In the genomic region with DNA sequence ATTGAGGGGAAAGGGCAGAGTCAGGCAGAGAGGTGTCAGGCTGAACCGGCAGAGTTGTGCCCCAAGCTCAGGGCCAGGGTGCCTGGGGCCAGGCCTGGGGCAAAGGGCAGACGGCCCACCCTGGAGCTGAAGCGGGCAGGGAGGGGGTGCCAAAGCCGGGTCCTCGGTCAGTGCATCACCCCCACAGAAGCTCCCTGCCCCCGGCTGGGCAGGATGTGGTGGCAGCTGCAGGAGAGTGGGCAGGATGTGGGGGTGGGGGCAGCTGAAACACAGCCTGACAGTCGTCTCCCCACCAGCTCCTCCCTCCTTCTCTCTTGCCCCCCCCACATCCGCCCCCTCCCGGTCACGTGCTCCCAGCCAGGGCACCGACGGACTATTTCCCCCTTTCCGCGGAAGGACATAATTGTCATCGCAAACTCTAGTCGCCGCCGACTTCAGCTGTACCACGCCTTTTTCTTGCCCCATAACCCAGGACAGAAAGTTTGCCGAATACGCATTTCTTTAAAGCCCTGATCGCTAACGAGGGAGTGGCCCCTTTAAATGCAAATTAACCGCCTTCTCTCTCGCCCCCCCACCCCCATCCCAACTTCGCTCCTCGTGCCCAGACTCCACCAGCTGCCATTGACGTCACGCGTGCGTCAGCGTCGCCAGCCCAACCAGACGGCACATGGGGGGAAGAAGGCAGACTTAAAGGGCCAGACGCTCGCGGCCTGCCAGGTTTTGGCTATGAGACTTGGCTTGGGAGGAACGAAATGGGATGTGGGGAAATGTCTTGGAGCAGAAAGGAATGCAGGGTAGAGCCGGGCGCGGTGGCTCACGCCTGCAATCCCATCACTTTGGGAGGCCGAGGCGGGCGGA, we compare ENCODE assay signal across 8 cellular contexts. TPM values are rescaled to one million over a fixed set of nuclear protein-coding genes. Genes with fewer than 3 reads are reported as not detected.
DNase-seq lines count a peak whose midpoint lies in the region; ATAC-seq and TF ChIP-seq lines count a peak whose summit lies in the region.

No MANE protein-coding gene starts in this region.

- no peaks in the 10 kb centered on the region for H3K27me3 Mint-ChIP-seq in CD8-positive, alpha-beta T cell (ENCODE audit: low read depth)

- dilution Hi-C loops in IMR-90 (cut with HindIII; ENCODE audit: low sequenced_read_pairs, unreplicated experiment) = no loop called here

- peak overlapping the region; percentile 100 for H4K91ac ChIP-seq in IMR-90 (ENCODE audit: insufficient read depth, low read depth, low read length)

- peak; percentile 6; the same call in 1 of the 2 replicates for TF ChIP-seq RAD21 in IMR-90 (IDR thresholded peaks at IDR 0.05; ENCODE audit: low read length)

- H3K9me3 ChIP-seq in CD8-positive, alpha-beta T cell (ENCODE audit: low read length) = no peaks in the 10 kb centered on the region
- no peaks in the 10 kb centered on the region for H3K9me3 ChIP-seq in IMR-90 (ENCODE audit: control insufficient read depth, insufficient read depth, low read length)
- no peaks in the 10 kb centered on the region for H3K9me3 ChIP-seq in OCI-LY3 (ENCODE audit: insufficient read depth, low read length)

- no TSS peak for BruUV-seq in IMR-90 (replicated peaks; lab: Mats Ljungman, UMichigan)

- peak overlapping the region; percentile 99 for H3K4ac ChIP-seq in IMR-90 (ENCODE audit: low read depth, low read length)

- peak overlapping the region; percentile 72 for H3K4me3 Mint-ChIP-seq in CD8-positive, alpha-beta T cell

- H3K4me1 ChIP-seq in CD8-positive, alpha-beta T cell (ENCODE audit: insufficient read depth, low read length) = peaks cover 72% of the 10 kb centered on the region
- H3K4me1 ChIP-seq in IMR-90 (ENCODE audit: control insufficient read depth, insufficient read depth, low read length) (peaks cover 46% of the 10 kb centered on the region), OCI-LY3 (ENCODE audit: low read length) (peaks cover 55% of the 10 kb centered on the region)

- peak; percentile 74 for TF ChIP-seq POLR2A in IMR-90 (IDR thresholded peaks at IDR 0.05; ENCODE audit: low read depth, low read length)

- peaks cover 2% of the 10 kb centered on the region for H3K36me3 Mint-ChIP-seq in CD8-positive, alpha-beta T cell

- CTCF ChIA-PET in CD8-positive, alpha-beta T cell (lab: Charles Lee) = interaction anchor here (0.7 to 5.3 kb wide), 9 partner anchors 10 to 328 kb away, joined by 3 to 61 read pairs (median 3); no protein-coding TSS in a partner anchor
- CTCF ChIA-PET in IMR-90 (lab: Yijun Ruan, JAX) = interaction anchor here (1.0 to 1.7 kb wide), 3 partner anchors 10 to 24 kb away, joined by 3 to 6 read pairs (median 4); no protein-coding TSS in a partner anchor

- H4K8ac ChIP-seq in IMR-90 (ENCODE audit: low read depth in 2 of 2, low read length in 2 of 2) = peak overlapping the region; percentile 91 to 97

- WGBS in IMR-90 (ENCODE audit: extremely low coverage in 2 of 2, insufficient read length in 1 of 2), 2 experiments = 0% methylated on average over 25 of the region's 45 CpGs; no CpG with 5 or more reads in 1 of the 2 experiments

- H3K4me1 Mint-ChIP-seq in CD8-positive, alpha-beta T cell (ENCODE audit: low read depth) = peaks cover 73% of the 10 kb centered on the region

- H2AK5ac ChIP-seq in IMR-90 (ENCODE audit: low read depth, low read length) = peak overlapping the region; percentile 100

- H3K27ac Mint-ChIP-seq in CD8-positive, alpha-beta T cell = peak overlapping the region; percentile 98

- H2AFZ ChIP-seq in IMR-90 (replicated peaks; ENCODE audit: low read length, poor library complexity) (peak overlapping the region; percentile 99), OCI-LY3 (ENCODE audit: low read depth, low read length) (no peak overlapping the region)

- H3K18ac ChIP-seq in IMR-90 (ENCODE audit: low read depth, low read length) = peak overlapping the region; percentile 97

- H3K9me1 ChIP-seq in IMR-90 (ENCODE audit: insufficient read depth, low read length) = peaks cover 39% of the 10 kb centered on the region

- H4K20me1 ChIP-seq in IMR-90 (ENCODE audit: insufficient read depth, low read length) = peaks cover 4% of the 10 kb centered on the region; the same call in 1 of the 2 replicates
- no peaks in the 10 kb centered on the region for H4K20me1 ChIP-seq in OCI-LY3 (ENCODE audit: insufficient read depth, low read length)

- no peaks in the 10 kb centered on the region for H3K27me3 ChIP-seq in CD8-positive, alpha-beta T cell (ENCODE audit: insufficient read depth, low read length)
- H3K27me3 ChIP-seq in IMR-90 (ENCODE audit: control insufficient read depth, insufficient read depth, low read length) = no peaks in the 10 kb centered on the region
- no peaks in the 10 kb centered on the region for H3K27me3 ChIP-seq in OCI-LY3 (ENCODE audit: low read depth, low read length)

- peak overlapping the region; percentile 98 for H2AK9ac ChIP-seq in IMR-90 (replicated peaks; ENCODE audit: low read depth, low read length, poor library complexity)

- H3K9me3 Mint-ChIP-seq in CD8-positive, alpha-beta T cell = no peaks in the 10 kb centered on the region

- peaks cover 5% of the 10 kb centered on the region for H3K79me2 ChIP-seq in OCI-LY3 (ENCODE audit: low read length)

- ATAC-seq in CD8-positive, alpha-beta T cell = peak; percentile 45
- ATAC-seq in GM21360 (IDR thresholded peaks at IDR 0.05; ENCODE audit: unreplicated experiment) (peak; percentile 29), IMR-90 (ENCODE audit: low read depth) (peak; percentile 25)

- peak overlapping the region; percentile 90 for H3K27ac ChIP-seq in CD8-positive, alpha-beta T cell (ENCODE audit: low read depth, low read length)
- H3K27ac ChIP-seq in IMR-90 (ENCODE audit: insufficient read depth, low read length) (peak overlapping the region; percentile 92), OCI-LY3 (ENCODE audit: low read length) (peak overlapping the region; percentile 91)

- peak overlapping the region; percentile 77 for H3K9ac ChIP-seq in IMR-90 (ENCODE audit: low read depth, low read length)
- H3K9ac ChIP-seq in OCI-LY3 (ENCODE audit: low read length) = peak overlapping the region; percentile 82

- H3K4me2 ChIP-seq in IMR-90 (ENCODE audit: low read depth, low read length) (peak overlapping the region; percentile 81), OCI-LY3 (ENCODE audit: low read length) (peak overlapping the region; percentile 95)

- in situ Hi-C loops in IMR-90 (cut with MboI; ENCODE audit: low sequenced_read_pairs) = no loop called here

- H4K5ac ChIP-seq in IMR-90 (ENCODE audit: low read depth, low read length) = peak overlapping the region; percentile 88

- H2BK15ac ChIP-seq in IMR-90 (ENCODE audit: low read depth, low read length) = peak overlapping the region; percentile 100

- H3K36me3 ChIP-seq in CD8-positive, alpha-beta T cell (ENCODE audit: insufficient read depth, low read length) = no peaks in the 10 kb centered on the region
- H3K36me3 ChIP-seq in IMR-90 (ENCODE audit: control insufficient read depth, insufficient read depth, low read length) (no peaks in the 10 kb centered on the region), OCI-LY3 (replicated peaks; ENCODE audit: low read depth, low read length) (no peaks in the 10 kb centered on the region)

- H2BK5ac ChIP-seq in IMR-90 (ENCODE audit: low read depth, low read length, poor library complexity, severe bottlenecking) = peak overlapping the region; percentile 100

- no peak for TF ChIP-seq CTCF in CD8-positive, alpha-beta T cell (IDR thresholded peaks at IDR 0.05)
- TF ChIP-seq CTCF in IMR-90 (conservative IDR thresholded peaks at IDR 0.05; ENCODE audit: low read depth, low read length) = no peak
- TF ChIP-seq CTCF in OCI-LY3 (IDR thresholded peaks at IDR 0.05; ENCODE audit: low read depth, low read length) = no peak

- POLR2A ChIA-PET in CD8-positive, alpha-beta T cell (lab: Charles Lee) = interaction anchor here (0.7 to 8.1 kb wide), 15 partner anchors 9 to 263 kb away, joined by 3 to 203 read pairs (median 4); partner anchors contain the start of genes MRPL24, PRCC, SMG5 and TTC24
- POLR2A ChIA-PET in IMR-90 (lab: Charles Lee; ENCODE audit: unreplicated experiment) = no interaction called here

- H2BK120ac ChIP-seq in IMR-90 (ENCODE audit: low read depth, low read length) = peak overlapping the region; percentile 100

- peak overlapping the region; percentile 100 for H2BK20ac ChIP-seq in IMR-90 (ENCODE audit: low read depth, low read length)

- intact Hi-C loops in CD8-positive, alpha-beta T cell (cut with DNase I, micrococcal nuclease) = loop anchor here (1.0 to 5.0 kb wide), 8 partner anchors 48 to 632 kb away; partner anchors contain the start of genes ETV3 (in 1 of the 2), HDGF (in 1 of the 2), MRPL24 (in 1 of the 2) and PRCC (in 1 of the 2)
- intact Hi-C loops in IMR-90 (cut with micrococcal nuclease) = loop anchor here (10.0 kb wide), 1 partner anchor 220 kb away; the partner anchor contains the start of genes ISG20L2 and METTL25B

- peak overlapping the region; percentile 54 for H3K4me3 ChIP-seq in CD8-positive, alpha-beta T cell (ENCODE audit: low read depth, low read length)
- H3K4me3 ChIP-seq in IMR-90 (ENCODE audit: insufficient read depth, low read depth, low read length) (peak overlapping the region; percentile 39), OCI-LY3 (ENCODE audit: low read length) (peak overlapping the region; percentile 75)

- H3K23ac ChIP-seq in IMR-90 (ENCODE audit: low read depth, low read length) = peak overlapping the region; percentile 99

- DNase-seq in CD8-positive, alpha-beta T cell = peak; percentile 96 to 100 (median 98)
- DNase-seq in IMR-90 (peak; percentile 99), activated T-cell treated with anti-CD3 and anti-CD28 coated beads for 24 hours (ENCODE audit: low read depth) (peak; percentile 96), epidermal melanocyte (ENCODE audit: insufficient read length, low spot score) (peak; percentile 83), middle frontal gyrus (ENCODE audit: extremely low spot score, low spot score) (peak; percentile 95)
- DNase-seq in stimulated activated CD8-positive, alpha-beta memory T cell treated with anti-CD3 and anti-CD28 coated beads, Interleukin-15, amount 100 ng/mL, for 48 hours (ENCODE audit: low read depth in 2 of 2) = peak; percentile 95 to 96

- peak overlapping the region; percentile 99 for H3K14ac ChIP-seq in IMR-90 (replicated peaks; ENCODE audit: low read depth, low read length)

- H3K79me1 ChIP-seq in IMR-90 (ENCODE audit: low read depth in 1 of 2, low read length in 2 of 2) = peaks cover 9 to 42% of the 10 kb centered on the region in 2 experiments; a peak in 3 of 4 replicates

- peak overlapping the region; percentile 98 for H3K56ac ChIP-seq in IMR-90 (ENCODE audit: extremely low read depth, insufficient read depth, low read length)

RNA-seq across cellular contexts. Expression of gene MEF2D, which starts 4.5 kb away (rescaled TPM):
- 100 to 1,000 TPM; 227 to 230 TPM for total RNA-seq in CD8-positive, alpha-beta T cell
- 2.9 and 3.6 TPM in 2 replicates for total RNA-seq in IMR-90 (2012; rRNA removed)
- polyA plus RNA-seq in IMR-90 (2012; rRNA removed) = 20.0 and 25.0 TPM in 2 replicates
- 10.9 and 27.6 TPM in 2 replicates for polyA plus RNA-seq in IMR-90 (2012; cell fraction: cytosol; rRNA removed)
- polyA plus RNA-seq in IMR-90 (2012; cell fraction: nucleus; rRNA removed; ENCODE audit: low replicate concordance) = 80.1 and 88.5 TPM in 2 replicates

Comparison
In these comparisons a context has a peak if more than half of its experiments do, and no peak if none do; other contexts are left out.
1. Peak in every context shown above with its lines: DNase-seq, ATAC-seq, H3K4me3 ChIP-seq and H3K27ac ChIP-seq.
2. RNA of gene MEF2D, which starts 4.5 kb away (total RNA-seq): 227 to 230 TPM in CD8-positive, alpha-beta T cell; 2.9 to 3.6 TPM in IMR-90; every median in the first group is over 10 times any median in the second.